13 cellular contexts compared by ENCODE assay signal in genomic region chr18:13260114-13260926, GRCh38. TPM values are rescaled to one million over a fixed set of nuclear protein-coding genes. Genes with fewer than 3 reads are reported as not detected.
DNase-seq lines count a peak whose midpoint lies in the region; ATAC-seq and TF ChIP-seq lines count a peak whose summit lies in the region.
"Had no signal": no experiment of that assay in that cellular context is flagged by ENCODE, and none has a peak within 500 bp of the region (broad histone marks: within the 10 kb centered on the region; RNA-seq: fewer than 3 reads in every experiment).

No MANE protein-coding gene starts in this region.

- H3K9ac ChIP-seq in BLaER1 treated with 17β-estradiol and CSF1 and Interleukin-3, amounts not matched to agents 10 nM and 100 nM, result peak overlapping the region; percentile 2 to 72 (median 61); a peak in 19 of 22 replicates

- H3K27ac ChIP-seq in BLaER1 treated with 17β-estradiol and CSF1 and Interleukin-3, amounts not matched to agents 10 nM and 100 nM, result peak overlapping the region; percentile 50 to 75 (median 67)
- H3K27ac ChIP-seq in heart right ventricle (peak overlapping the region in 6 of 10 donors; percentile 20 to 73 (median 47)), testis (peak overlapping the region in 1 of 2 donors; percentile 76)

- no peaks in the 10 kb centered on the region for H3K9me3 ChIP-seq in BLaER1 treated with 17β-estradiol and CSF1 and Interleukin-3, amounts not matched to agents 10 nM and 100 nM (replicated peaks in 1 of 11)
- H3K9me3 ChIP-seq in heart right ventricle (no peaks in the 10 kb centered on the region), testis (no peaks in the 10 kb centered on the region)

- peaks cover 23 to 65% of the 10 kb centered on the region in 2 donors for H3K27me3 Mint-ChIP-seq in effector memory CD8-positive, alpha-beta T cell

- DNase-seq in MV-4-11 (lab: John Stamatoyannopoulos, UW) (peak; percentile 25), heart right ventricle (no peak), pulmonary artery endothelial cell (ENCODE audit: low read depth, low spot score) (peak; percentile 29), UCSD-AML1 (lab: John Stamatoyannopoulos, UW; ENCODE audit: unreplicated experiment) (no peak), NCI-H748 treated with DMSO at 0.1 percent for 48 hours (lab: John Stamatoyannopoulos, UW) (no peak), testis (no peak)
- DNase-seq in effector memory CD8-positive, alpha-beta T cell, result no peak
- DNase-seq: cerebellar nuclear complex, Karpas-422, NCI-H774, T-helper 1 cell had no signal

- no peaks in the 10 kb centered on the region for H3K27me3 ChIP-seq in BLaER1 treated with 17β-estradiol and CSF1 and Interleukin-3, amounts not matched to agents 10 nM and 100 nM
- H3K27me3 ChIP-seq in heart right ventricle (no peaks in the 10 kb centered on the region), testis (no peaks in the 10 kb centered on the region)

- peaks cover 4 to 6% of the 10 kb centered on the region in 2 donors for H3K4me1 Mint-ChIP-seq in effector memory CD8-positive, alpha-beta T cell (ENCODE audit: low read depth in 2 of 2)
- H3K4me1 Mint-ChIP-seq: neural crest cell had no signal

- H3K4me2 ChIP-seq in BLaER1 treated with 17β-estradiol and CSF1 and Interleukin-3, amounts not matched to agents 10 nM and 100 nM, result peak overlapping the region; percentile 84 to 99 (median 96)

- ATAC-seq in heart right ventricle, result peak; percentile 14 to 62 (median 24)
- ATAC-seq in effector memory CD8-positive, alpha-beta T cell (replicated peaks), result no peak

- H3K4me1 ChIP-seq in BLaER1 treated with 17β-estradiol and CSF1 and Interleukin-3, amounts not matched to agents 10 nM and 100 nM, result peaks cover 69 to 100% (median 99%) of the 10 kb centered on the region in 10 experiments
- H3K4me1 ChIP-seq in heart right ventricle (peaks cover 27 to 60% (median 51%) of the 10 kb centered on the region in 9 donors), testis (peaks cover 32% of the 10 kb centered on the region)

- H4K20me1 ChIP-seq in BLaER1 treated with 17β-estradiol and CSF1 and Interleukin-3, amounts not matched to agents 10 nM and 100 nM, result peaks cover 0 to 97% (median 0%) of the 10 kb centered on the region in 11 experiments; a peak in 6 of 22 replicates

- 37 to 46% methylated on average over 8 of the region's 8 CpGs for WGBS in heart right ventricle, 2 donors
- 45 to 53% methylated on average over 8 of the region's 8 CpGs for WGBS in testis, 2 donors

- intact Hi-C loops in heart right ventricle (cut with DNase I) (loop anchor here in 1 of 10 donors (10.0 kb wide), 2 partner anchors 54 to 114 kb away; no protein-coding TSS in a partner anchor), testis (cut with DNase I; ENCODE audit: low total_unique reads) (no loop called here)

- H3K4me3 Mint-ChIP-seq in effector memory CD8-positive, alpha-beta T cell, result no peak overlapping the region
- H3K4me3 Mint-ChIP-seq: neural crest cell had no signal

- H3K27ac Mint-ChIP-seq in effector memory CD8-positive, alpha-beta T cell, result no peak overlapping the region

- H3K36me3 Mint-ChIP-seq in effector memory CD8-positive, alpha-beta T cell (ENCODE audit: insufficient read depth), result peaks cover 3% of the 10 kb centered on the region

- peak overlapping the region in 8 of 10 experiments; percentile 2 to 66 (median 40); a peak in 9 of 20 replicates for H3K4me3 ChIP-seq in BLaER1 treated with 17β-estradiol and CSF1 and Interleukin-3, amounts not matched to agents 10 nM and 100 nM
- H3K4me3 ChIP-seq in heart right ventricle (no peak overlapping the region), testis (no peak overlapping the region)

- no peaks in the 10 kb centered on the region for H3K9me3 Mint-ChIP-seq in effector memory CD8-positive, alpha-beta T cell
- H3K9me3 Mint-ChIP-seq: neural crest cell had no signal

- no peak for TF ChIP-seq CTCF in heart right ventricle (IDR thresholded peaks at IDR 0.05)
- TF ChIP-seq CTCF in testis (IDR thresholded peaks at IDR 0.05), result no peak

- H3K36me3 ChIP-seq in BLaER1 treated with 17β-estradiol and CSF1 and Interleukin-3, amounts not matched to agents 10 nM and 100 nM, result 0 out of 22 replicates have a peak, but pooled peaks cover 0 to 7% (median 0%) of the 10 kb centered on the region in 11 experiments
- H3K36me3 ChIP-seq in heart right ventricle (no peaks in the 10 kb centered on the region), testis (ENCODE audit: low read depth, missing control alignments) (no peaks in the 10 kb centered on the region)

- no peak for TF ChIP-seq POLR2A in testis (IDR thresholded peaks at IDR 0.05)

RNA-seq across cellular contexts. Expression of gene LDLRAD4, which starts 41.8 kb away (rescaled TPM):
- 10 to 100 TPM; 26.3 to 74.6 (median 35.4) TPM for total RNA-seq in heart right ventricle
- polyA plus RNA-seq in heart right ventricle, result 10 to 100 TPM in 1 of 2 donors, 1 to 10 TPM in 1; 5.4 to 12.1 TPM
- 1.5 and 1.6 TPM in 2 replicates for total RNA-seq in pulmonary artery endothelial cell
- 10 to 100 TPM; 25.9 to 42.2 TPM for total RNA-seq in testis
- 22.0 TPM for polyA plus RNA-seq in testis (ENCODE audit: insufficient read depth, low read depth, low replicate concordance)

Comparison
In these comparisons a context has a peak if more than half of its experiments do, and no peak if none do; other contexts are left out.
1. H3K4me3 ChIP-seq: peak in BLaER1 treated with 17β-estradiol and CSF1 and Interleukin-3, amounts not matched to agents 10 nM and 100 nM (8 of 10); none in heart right ventricle (0 of 10) and testis (0 of 2).
2. DNase-seq: peak in MV-4-11 (single experiment) and pulmonary artery endothelial cell (single experiment); none in heart right ventricle (0 of 2), UCSD-AML1 (single experiment), effector memory CD8-positive, alpha-beta T cell (0 of 3), NCI-H748 treated with DMSO at 0.1 percent for 48 hours (single experiment) and testis (single experiment).
3. RNA of gene LDLRAD4, which starts 41.8 kb away (total RNA-seq): 25.9 to 42.2 TPM in testis and 26.3 to 74.6 TPM in heart right ventricle; 1.5 to 1.6 TPM in pulmonary artery endothelial cell; every median in the first group is over 10 times any median in the second.